ENCODE assay signal across 7 cellular contexts in genomic region chr10:37754538-37755323, GRCh38.
A peak's percentile ranks its signal among the peaks of the same experiment; 100 is the strongest.
DNase-seq lines count a peak whose midpoint lies in the region; ATAC-seq, FAIRE-seq and TF ChIP-seq lines count a peak whose summit lies in the region.

No MANE protein-coding gene starts in this region.

- H2AK5ac ChIP-seq in mesendoderm (ENCODE audit: low read length), result no peak overlapping the region

- H3K79me1 ChIP-seq in mesendoderm (ENCODE audit: low read length), result no peaks in the 10 kb centered on the region

- no CpG with 5 or more reads among the region's 2 CpGs for WGBS in mesendoderm (ENCODE audit: extremely low coverage, insufficient coverage, low lambda C conversion rate)

- H3K36me3 ChIP-seq in mesendoderm (ENCODE audit: control insufficient read depth, insufficient read depth, low read length), result no peaks in the 10 kb centered on the region

- no peak overlapping the region for H2BK5ac ChIP-seq in mesendoderm (ENCODE audit: low read length)

- no peak overlapping the region for H3K4me2 ChIP-seq in mesendoderm (ENCODE audit: low read length)

- H3K9ac ChIP-seq in mesendoderm (ENCODE audit: low read length), result no peak overlapping the region

- no peak overlapping the region for H2BK15ac ChIP-seq in mesendoderm (replicated peaks; ENCODE audit: low read depth)

- no peak overlapping the region for H3K23ac ChIP-seq in mesendoderm (ENCODE audit: low read length)

- H3K79me2 ChIP-seq in mesendoderm (ENCODE audit: control insufficient read depth, insufficient read depth, low read length), result no peaks in the 10 kb centered on the region

- FAIRE-seq in GM12892 (lab: Jason Lieb, UNC), result no peak

- H3K4me3 ChIP-seq in mesendoderm (ENCODE audit: low read length), result no peak overlapping the region

- H3K27me3 ChIP-seq in mesendoderm (ENCODE audit: insufficient read depth, low read length, poor library complexity), result no peaks in the 10 kb centered on the region

- no peak overlapping the region for H3K56ac ChIP-seq in mesendoderm (ENCODE audit: low read length)

- DNase-seq in UCSD-AML1 (lab: John Stamatoyannopoulos, UW; ENCODE audit: unreplicated experiment) (peak; percentile 19), mesendoderm (peak; percentile 11), T-helper 9 cell (no peak), GM12892 (ENCODE audit: insufficient read length) (no peak)
- DNase-seq in stimulated activated CD8-positive, alpha-beta memory T cell treated with anti-CD3 and anti-CD28 coated beads, Interleukin-4, amount 100 ng/mL, for 48 hours, result no peak

- no peak for TF ChIP-seq POLR2A in GM12892 (IDR thresholded peaks at IDR 0.05; ENCODE audit: low read depth, low read length)

- no peak overlapping the region for H4K8ac ChIP-seq in mesendoderm (ENCODE audit: low read depth, low read length)

- H3K27ac ChIP-seq in mesendoderm (ENCODE audit: low read depth, low read length), result no peak overlapping the region

- no peak overlapping the region for H3K4ac ChIP-seq in mesendoderm (ENCODE audit: low read depth, low read length)

- H4K5ac ChIP-seq in mesendoderm (ENCODE audit: low read length), result no peak overlapping the region

- no peak overlapping the region for H2BK120ac ChIP-seq in mesendoderm (ENCODE audit: low read depth, low read length)

- H3K4me1 ChIP-seq in mesendoderm (ENCODE audit: control insufficient read depth, low read depth, low read length), result no peaks in the 10 kb centered on the region

- ATAC-seq in GM18511 (IDR thresholded peaks at IDR 0.05; ENCODE audit: unreplicated experiment) (peak; percentile 64), HG03460 (IDR thresholded peaks at IDR 0.05; ENCODE audit: unreplicated experiment) (peak; percentile 62)

- H3K18ac ChIP-seq in mesendoderm (ENCODE audit: low read length), result no peak overlapping the region

Comparison
In these comparisons a context has a peak if more than half of its experiments do, and no peak if none do; other contexts are left out.
1. DNase-seq: peak in UCSD-AML1 (single experiment) and mesendoderm (single experiment); none in stimulated activated CD8-positive, alpha-beta memory T cell treated with anti-CD3 and anti-CD28 coated beads, Interleukin-4, amount 100 ng/mL, for 48 hours (single experiment), T-helper 9 cell (single experiment) and GM12892 (single experiment).